Comparison of ENCODE assay signal across 16 cellular contexts in the genomic region with DNA sequence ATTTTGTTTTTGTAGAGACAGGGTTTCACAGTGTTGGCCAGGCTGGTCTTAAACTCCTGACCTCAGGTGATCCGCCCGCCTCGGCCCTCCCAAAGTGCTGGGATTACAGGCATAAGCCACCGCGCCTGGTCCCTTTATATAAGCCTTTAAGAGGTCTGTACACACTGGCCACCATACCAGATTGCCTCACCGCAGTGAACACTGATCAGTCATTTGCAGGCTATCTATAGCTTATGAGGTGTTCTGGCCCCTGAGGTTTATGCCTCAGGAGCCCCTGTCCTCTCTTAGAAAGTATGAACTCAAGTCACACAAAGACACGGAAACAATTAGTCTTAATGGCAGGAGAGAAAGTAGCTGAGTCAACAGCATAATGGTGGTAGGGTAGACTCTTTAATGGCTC.
DNase-seq lines count a peak whose midpoint lies in the region; ATAC-seq and TF ChIP-seq lines count a peak whose summit lies in the region.
"Had no signal": no experiment of that assay in that cellular context is flagged by ENCODE, and none has a peak within 500 bp of the region (broad histone marks: within the 10 kb centered on the region; RNA-seq: fewer than 3 reads in every experiment).

No MANE protein-coding gene starts in this region.

- H3K36me3 ChIP-seq in WERI-Rb-1: no peaks in the 10 kb centered on the region
- H3K36me3 ChIP-seq: BLaER1 had no signal

- H3K9me3 Mint-ChIP-seq in stimulated activated naive CD8-positive, alpha-beta T cell treated with anti-CD3 and anti-CD28 coated beads, Interleukin-15, amount 100 ng/mL, for 72 hours: no peaks in the 10 kb centered on the region
- no peaks in the 10 kb centered on the region for H3K9me3 Mint-ChIP-seq in stimulated activated memory B cell treated with anti-CD40 and anti-IgM and Interleukin-4, amounts not matched to agents 10 μg/mL and 1 μg/mL and 100 μg/mL, for 72 hours
- H3K9me3 Mint-ChIP-seq: CD14-positive monocyte; CD4-positive, alpha-beta memory T cell had no signal

- H3K27ac Mint-ChIP-seq in stimulated activated naive CD8-positive, alpha-beta T cell treated with anti-CD3 and anti-CD28 coated beads, Interleukin-15, amount 100 ng/mL, for 72 hours: no peak overlapping the region
- no peak overlapping the region for H3K27ac Mint-ChIP-seq in stimulated activated memory B cell treated with anti-CD40 and anti-IgM and Interleukin-4, amounts not matched to agents 10 μg/mL and 1 μg/mL and 100 μg/mL, for 72 hours
- H3K27ac Mint-ChIP-seq: CD14-positive monocyte; CD4-positive, alpha-beta memory T cell had no signal

- H3K4me3 ChIP-seq in WERI-Rb-1 (ENCODE audit: low read depth, low read length): no peak overlapping the region
- H3K4me3 ChIP-seq: BLaER1, GM23248 had no signal

- TF ChIP-seq CTCF in WERI-Rb-1 (IDR thresholded peaks at IDR 0.05; ENCODE audit: low read depth, low read length): no peak

- H3K9me3 ChIP-seq in WERI-Rb-1 (ENCODE audit: severe bottlenecking): no peaks in the 10 kb centered on the region
- H3K9me3 ChIP-seq: BLaER1 had no signal

- H3K27me3 ChIP-seq in WERI-Rb-1 (ENCODE audit: insufficient read depth, low read depth, severe bottlenecking): no peaks in the 10 kb centered on the region
- H3K27me3 ChIP-seq: BLaER1 had no signal

- DNase-seq in NCI-H82 (lab: John Stamatoyannopoulos, UW): peak; percentile 70
- no peak for DNase-seq in NCI-H82 treated with DMSO at 0.1 percent for 48 hours (lab: John Stamatoyannopoulos, UW; ENCODE audit: unreplicated experiment)
- no peak for DNase-seq in stimulated activated naive CD8-positive, alpha-beta T cell treated with anti-CD3 and anti-CD28 coated beads, Interleukin-15, Interleukin-2, amounts not matched to agents 100 U/mL and 50 U/mL, for 24 hours
- no peak for DNase-seq in stimulated activated naive CD8-positive, alpha-beta T cell treated with anti-CD3 and anti-CD28 coated beads, Interleukin-15, amount 100 ng/mL, for 72 hours
- DNase-seq in WERI-Rb-1: peak; percentile 88
- DNase-seq in stimulated activated CD4-positive, alpha-beta T cell treated with anti-CD3 and anti-CD28 coated beads, Interleukin-4, amount 100 ng/mL, for 24 hours: no peak
- DNase-seq: 8988T; CD4-positive, alpha-beta memory T cell; DMS153; DMS79; GDM1; GM23248; HCEC 1CT had no signal

- ATAC-seq in stimulated activated naive CD8-positive, alpha-beta T cell treated with anti-CD3 and anti-CD28 coated beads, Interleukin-15, Interleukin-2, amounts not matched to agents 100 U/mL and 50 U/mL, for 24 hours: peak; percentile 36
- no peak for ATAC-seq in stimulated activated naive CD8-positive, alpha-beta T cell treated with anti-CD3 and anti-CD28 coated beads, Interleukin-15, amount 100 ng/mL, for 72 hours
- ATAC-seq in stimulated activated memory B cell treated with anti-CD40 and anti-IgM and Interleukin-4, amounts not matched to agents 10 μg/mL and 1 μg/mL and 100 μg/mL, for 72 hours: no peak

- no peak overlapping the region for H3K27ac ChIP-seq in WERI-Rb-1
- H3K27ac ChIP-seq: BLaER1, GM23248 had no signal

- no peaks in the 10 kb centered on the region for H3K36me3 Mint-ChIP-seq in stimulated activated memory B cell treated with anti-CD40 and anti-IgM and Interleukin-4, amounts not matched to agents 10 μg/mL and 1 μg/mL and 100 μg/mL, for 72 hours
- H3K36me3 Mint-ChIP-seq: CD4-positive, alpha-beta memory T cell had no signal

- H3K4me1 Mint-ChIP-seq in stimulated activated naive CD8-positive, alpha-beta T cell treated with anti-CD3 and anti-CD28 coated beads, Interleukin-15, amount 100 ng/mL, for 72 hours: peaks cover 4% of the 10 kb centered on the region
- H3K4me1 Mint-ChIP-seq in stimulated activated memory B cell treated with anti-CD40 and anti-IgM and Interleukin-4, amounts not matched to agents 10 μg/mL and 1 μg/mL and 100 μg/mL, for 72 hours: no peaks in the 10 kb centered on the region
- H3K4me1 Mint-ChIP-seq: CD14-positive monocyte had no signal

- no peak overlapping the region for H3K4me3 Mint-ChIP-seq in stimulated activated naive CD8-positive, alpha-beta T cell treated with anti-CD3 and anti-CD28 coated beads, Interleukin-15, amount 100 ng/mL, for 72 hours
- H3K4me3 Mint-ChIP-seq in stimulated activated memory B cell treated with anti-CD40 and anti-IgM and Interleukin-4, amounts not matched to agents 10 μg/mL and 1 μg/mL and 100 μg/mL, for 72 hours: no peak overlapping the region
- H3K4me3 Mint-ChIP-seq: CD14-positive monocyte; CD4-positive, alpha-beta memory T cell had no signal

- H3K27me3 Mint-ChIP-seq in stimulated activated naive CD8-positive, alpha-beta T cell treated with anti-CD3 and anti-CD28 coated beads, Interleukin-15, amount 100 ng/mL, for 72 hours: no peaks in the 10 kb centered on the region
- H3K27me3 Mint-ChIP-seq in stimulated activated memory B cell treated with anti-CD40 and anti-IgM and Interleukin-4, amounts not matched to agents 10 μg/mL and 1 μg/mL and 100 μg/mL, for 72 hours: no peaks in the 10 kb centered on the region
- H3K27me3 Mint-ChIP-seq: CD4-positive, alpha-beta memory T cell had no signal

Comparison
In these comparisons a context has a peak if more than half of its experiments do, and no peak if none do; other contexts are left out.
1. DNase-seq: peak in NCI-H82 (single experiment) and WERI-Rb-1 (single experiment); none in NCI-H82 treated with DMSO at 0.1 percent for 48 hours (single experiment), stimulated activated naive CD8-positive, alpha-beta T cell treated with anti-CD3 and anti-CD28 coated beads, Interleukin-15, Interleukin-2, amounts not matched to agents 100 U/mL and 50 U/mL, for 24 hours (single experiment), stimulated activated naive CD8-positive, alpha-beta T cell treated with anti-CD3 and anti-CD28 coated beads, Interleukin-15, amount 100 ng/mL, for 72 hours (0 of 2) and stimulated activated CD4-positive, alpha-beta T cell treated with anti-CD3 and anti-CD28 coated beads, Interleukin-4, amount 100 ng/mL, for 24 hours (single experiment).